ENCODE assay signal across 8 cellular contexts in genomic region chrX:3638280-3638873, GRCh38.
DNase-seq lines count a peak whose midpoint lies in the region; ATAC-seq, FAIRE-seq and TF ChIP-seq lines count a peak whose summit lies in the region.

No MANE protein-coding gene starts in this region.

- H3K4me3 ChIP-seq in gastroesophageal sphincter = no peak overlapping the region

- peak; percentile 67 for TF ChIP-seq CTCF in foreskin keratinocyte (conservative IDR thresholded peaks at IDR 0.05)
- peak in 2 of 4 experiments; percentile 32 to 43 for TF ChIP-seq CTCF in gastroesophageal sphincter (IDR thresholded peaks at IDR 0.05)

- peak; percentile 86 for FAIRE-seq in G401.6 (lab: Jason Lieb, UNC)

- no peaks in the 10 kb centered on the region for H3K9me3 Mint-ChIP-seq in activated T-cell treated with anti-CD3 and anti-CD28 coated beads, Interleukin-2, amount 50 U/mL, for 24 hours

- no peak for TF ChIP-seq POLR2A in gastroesophageal sphincter (IDR thresholded peaks at IDR 0.05)

- H3K27me3 ChIP-seq in foreskin keratinocyte (no peaks in the 10 kb centered on the region), gastroesophageal sphincter (no peaks in the 10 kb centered on the region)

- peaks cover 71% of the 10 kb centered on the region for H3K36me3 Mint-ChIP-seq in activated T-cell treated with anti-CD3 and anti-CD28 coated beads, Interleukin-2, amount 50 U/mL, for 24 hours (ENCODE audit: low read depth)

- H3K27me3 Mint-ChIP-seq in activated T-cell treated with anti-CD3 and anti-CD28 coated beads, Interleukin-2, amount 50 U/mL, for 24 hours = no peaks in the 10 kb centered on the region

- no peak overlapping the region for H3K4me3 Mint-ChIP-seq in activated T-cell treated with anti-CD3 and anti-CD28 coated beads, Interleukin-2, amount 50 U/mL, for 24 hours

- no peaks in the 10 kb centered on the region for H3K9me3 ChIP-seq in gastroesophageal sphincter

- 18 to 22% methylated on average over 6 of the region's 6 CpGs for WGBS in gastroesophageal sphincter (ENCODE audit: low coverage in 1 of 2), 2 donors

- no peaks in the 10 kb centered on the region for H3K36me3 ChIP-seq in gastroesophageal sphincter

- no peak overlapping the region for H3K27ac ChIP-seq in foreskin keratinocyte
- no peak overlapping the region for H3K27ac ChIP-seq in gastroesophageal sphincter

- DNase-seq in NCI-H2171 (lab: John Stamatoyannopoulos, UW) (peak; percentile 5), foreskin keratinocyte (no peak), renal cortical epithelial cell (ENCODE audit: low read depth) (peak; percentile 25), occipital lobe (lab: John Stamatoyannopoulos, UW) (no peak)
- peak; percentile 42 for DNase-seq in activated T-cell treated with anti-CD3 and anti-CD28 coated beads, Interleukin-2, amount 50 U/mL, for 24 hours

- peak; percentile 74 for ATAC-seq in GM21723 (IDR thresholded peaks at IDR 0.05; ENCODE audit: unreplicated experiment)
- peak; percentile 32 for ATAC-seq in foreskin keratinocyte
- no peak for ATAC-seq in gastroesophageal sphincter

- no peak overlapping the region for H3K27ac Mint-ChIP-seq in activated T-cell treated with anti-CD3 and anti-CD28 coated beads, Interleukin-2, amount 50 U/mL, for 24 hours

- TF ChIP-seq EP300 in gastroesophageal sphincter (IDR thresholded peaks at IDR 0.05) = no peak

- H3K4me1 ChIP-seq in foreskin keratinocyte (no peaks in the 10 kb centered on the region), gastroesophageal sphincter (no peaks in the 10 kb centered on the region)

- H3K4me1 Mint-ChIP-seq in activated T-cell treated with anti-CD3 and anti-CD28 coated beads, Interleukin-2, amount 50 U/mL, for 24 hours (ENCODE audit: low read depth) = peaks cover 2% of the 10 kb centered on the region

Comparison
In these comparisons a context has a peak if more than half of its experiments do, and no peak if none do; other contexts are left out.
1. DNase-seq: peak in NCI-H2171 (single experiment), activated T-cell treated with anti-CD3 and anti-CD28 coated beads, Interleukin-2, amount 50 U/mL, for 24 hours (single experiment) and renal cortical epithelial cell (single experiment); none in foreskin keratinocyte (0 of 2) and occipital lobe (single experiment).